ENCODE assay signal across 1 cellular context in genomic region chr1:28096210-28097099, GRCh38.
TF ChIP-seq lines count a peak whose summit lies in the region.

No MANE protein-coding gene starts in this region.

TF ChIP-seq in GM23338, 12 proteins besides CTCF, POLR2A, EP300 and RAD21 (continued from another document):
- TF ChIP-seq, protein P1, sequence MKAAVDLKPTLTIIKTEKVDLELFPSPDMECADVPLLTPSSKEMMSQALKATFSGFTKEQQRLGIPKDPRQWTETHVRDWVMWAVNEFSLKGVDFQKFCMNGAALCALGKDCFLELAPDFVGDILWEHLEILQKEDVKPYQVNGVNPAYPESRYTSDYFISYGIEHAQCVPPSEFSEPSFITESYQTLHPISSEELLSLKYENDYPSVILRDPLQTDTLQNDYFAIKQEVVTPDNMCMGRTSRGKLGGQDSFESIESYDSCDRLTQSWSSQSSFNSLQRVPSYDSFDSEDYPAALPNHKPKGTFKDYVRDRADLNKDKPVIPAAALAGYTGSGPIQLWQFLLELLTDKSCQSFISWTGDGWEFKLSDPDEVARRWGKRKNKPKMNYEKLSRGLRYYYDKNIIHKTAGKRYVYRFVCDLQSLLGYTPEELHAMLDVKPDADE (IDR thresholded peaks at IDR 0.05) = no peak
- TF ChIP-seq STAT1 (IDR thresholded peaks at IDR 0.05; ENCODE audit: unreplicated experiment) (no peak), NANOG (IDR thresholded peaks at IDR 0.05; ENCODE audit: borderline replicate concordance) (no peak), REST (IDR thresholded peaks at IDR 0.05; ENCODE audit: unreplicated experiment) (no peak), ZNF114 (CRISPR knock-in tag; IDR thresholded peaks at IDR 0.05) (no peak), POLR2AphosphoS5 (IDR thresholded peaks at IDR 0.05; ENCODE audit: low read depth) (no peak), EZH2 (IDR thresholded peaks at IDR 0.05; ENCODE audit: low read depth, unreplicated experiment) (no peak), CREB1 (CRISPR knock-in tag; IDR thresholded peaks at IDR 0.05; ENCODE audit: low read depth) (no peak), JUNB (IDR thresholded peaks at IDR 0.05; ENCODE audit: unreplicated experiment) (no peak)
- TF ChIP-seq, protein P2, sequence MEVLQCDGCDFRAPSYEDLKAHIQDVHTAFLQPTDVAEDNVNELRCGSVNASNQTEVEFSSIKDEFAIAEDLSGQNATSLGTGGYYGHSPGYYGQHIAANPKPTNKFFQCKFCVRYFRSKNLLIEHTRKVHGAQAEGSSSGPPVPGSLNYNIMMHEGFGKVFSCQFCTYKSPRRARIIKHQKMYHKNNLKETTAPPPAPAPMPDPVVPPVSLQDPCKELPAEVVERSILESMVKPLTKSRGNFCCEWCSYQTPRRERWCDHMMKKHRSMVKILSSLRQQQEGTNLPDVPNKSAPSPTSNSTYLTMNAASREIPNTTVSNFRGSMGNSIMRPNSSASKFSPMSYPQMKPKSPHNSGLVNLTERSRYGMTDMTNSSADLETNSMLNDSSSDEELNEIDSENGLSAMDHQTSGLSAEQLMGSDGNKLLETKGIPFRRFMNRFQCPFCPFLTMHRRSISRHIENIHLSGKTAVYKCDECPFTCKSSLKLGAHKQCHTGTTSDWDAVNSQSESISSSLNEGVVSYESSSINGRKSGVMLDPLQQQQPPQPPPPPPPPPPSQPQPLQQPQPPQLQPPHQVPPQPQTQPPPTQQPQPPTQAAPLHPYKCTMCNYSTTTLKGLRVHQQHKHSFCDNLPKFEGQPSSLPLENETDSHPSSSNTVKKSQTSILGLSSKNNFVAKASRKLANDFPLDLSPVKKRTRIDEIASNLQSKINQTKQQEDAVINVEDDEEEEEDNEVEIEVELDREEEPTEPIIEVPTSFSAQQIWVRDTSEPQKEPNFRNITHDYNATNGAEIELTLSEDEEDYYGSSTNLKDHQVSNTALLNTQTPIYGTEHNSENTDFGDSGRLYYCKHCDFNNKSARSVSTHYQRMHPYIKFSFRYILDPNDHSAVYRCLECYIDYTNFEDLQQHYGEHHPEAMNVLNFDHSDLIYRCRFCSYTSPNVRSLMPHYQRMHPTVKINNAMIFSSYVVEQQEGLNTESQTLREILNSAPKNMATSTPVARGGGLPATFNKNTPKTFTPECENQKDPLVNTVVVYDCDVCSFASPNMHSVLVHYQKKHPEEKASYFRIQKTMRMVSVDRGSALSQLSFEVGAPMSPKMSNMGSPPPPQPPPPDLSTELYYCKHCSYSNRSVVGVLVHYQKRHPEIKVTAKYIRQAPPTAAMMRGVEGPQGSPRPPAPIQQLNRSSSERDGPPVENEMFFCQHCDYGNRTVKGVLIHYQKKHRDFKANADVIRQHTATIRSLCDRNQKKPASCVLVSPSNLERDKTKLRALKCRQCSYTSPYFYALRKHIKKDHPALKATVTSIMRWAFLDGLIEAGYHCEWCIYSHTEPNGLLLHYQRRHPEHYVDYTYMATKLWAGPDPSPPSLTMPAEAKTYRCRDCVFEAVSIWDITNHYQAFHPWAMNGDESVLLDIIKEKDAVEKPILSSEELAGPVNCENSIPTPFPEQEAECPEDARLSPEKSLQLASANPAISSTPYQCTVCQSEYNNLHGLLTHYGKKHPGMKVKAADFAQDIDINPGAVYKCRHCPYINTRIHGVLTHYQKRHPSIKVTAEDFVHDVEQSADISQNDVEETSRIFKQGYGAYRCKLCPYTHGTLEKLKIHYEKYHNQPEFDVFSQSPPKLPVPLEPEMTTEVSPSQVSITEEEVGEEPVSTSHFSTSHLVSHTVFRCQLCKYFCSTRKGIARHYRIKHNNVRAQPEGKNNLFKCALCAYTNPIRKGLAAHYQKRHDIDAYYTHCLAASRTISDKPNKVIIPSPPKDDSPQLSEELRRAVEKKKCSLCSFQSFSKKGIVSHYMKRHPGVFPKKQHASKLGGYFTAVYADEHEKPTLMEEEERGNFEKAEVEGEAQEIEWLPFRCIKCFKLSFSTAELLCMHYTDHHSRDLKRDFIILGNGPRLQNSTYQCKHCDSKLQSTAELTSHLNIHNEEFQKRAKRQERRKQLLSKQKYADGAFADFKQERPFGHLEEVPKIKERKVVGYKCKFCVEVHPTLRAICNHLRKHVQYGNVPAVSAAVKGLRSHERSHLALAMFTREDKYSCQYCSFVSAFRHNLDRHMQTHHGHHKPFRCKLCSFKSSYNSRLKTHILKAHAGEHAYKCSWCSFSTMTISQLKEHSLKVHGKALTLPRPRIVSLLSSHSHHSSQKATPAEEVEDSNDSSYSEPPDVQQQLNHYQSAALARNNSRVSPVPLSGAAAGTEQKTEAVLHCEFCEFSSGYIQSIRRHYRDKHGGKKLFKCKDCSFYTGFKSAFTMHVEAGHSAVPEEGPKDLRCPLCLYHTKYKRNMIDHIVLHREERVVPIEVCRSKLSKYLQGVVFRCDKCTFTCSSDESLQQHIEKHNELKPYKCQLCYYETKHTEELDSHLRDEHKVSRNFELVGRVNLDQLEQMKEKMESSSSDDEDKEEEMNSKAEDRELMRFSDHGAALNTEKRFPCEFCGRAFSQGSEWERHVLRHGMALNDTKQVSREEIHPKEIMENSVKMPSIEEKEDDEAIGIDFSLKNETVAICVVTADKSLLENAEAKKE (CRISPR knock-in tag; IDR thresholded peaks at IDR 0.05) = no peak
